Comparison of ENCODE assay signal across 12 cellular contexts in genomic region chr11:46697723-46698122, GRCh38. TPM values are rescaled to one million over a fixed set of nuclear protein-coding genes. Genes with fewer than 3 reads are reported as not detected.
DNase-seq lines count a peak whose midpoint lies in the region.
"Had no signal": no experiment of that assay in that cellular context is flagged by ENCODE, and none has a peak within 500 bp of the region (broad histone marks: within the 10 kb centered on the region; RNA-seq: fewer than 3 reads in every experiment).

No MANE protein-coding gene starts in this region.

- H2BK120ac ChIP-seq in mesenchymal stem cell (ENCODE audit: low read depth, low read length) = no peak overlapping the region

- no peak overlapping the region for H3K23ac ChIP-seq in mesenchymal stem cell (ENCODE audit: low read length in 2 of 2)

- H3K36me3 ChIP-seq in mesenchymal stem cell (ENCODE audit: control insufficient read depth in 1 of 2, insufficient read depth in 2 of 2, low read depth in 1 of 2, low read length in 2 of 2) (peaks cover 31 to 49% of the 10 kb centered on the region in 2 experiments), stomach smooth muscle (ENCODE audit: control insufficient read depth in 2 of 2, insufficient read depth in 2 of 2, low read length in 2 of 2) (peaks cover 26 to 34% of the 10 kb centered on the region in 2 donors)

- H2BK15ac ChIP-seq in mesenchymal stem cell (ENCODE audit: low read depth, poor library complexity, severe bottlenecking) = no peak overlapping the region

- H3K9ac ChIP-seq in mesenchymal stem cell (ENCODE audit: low read length) (peak overlapping the region; percentile 31), stomach smooth muscle (ENCODE audit: low read length in 2 of 2) (peak overlapping the region; percentile 2 to 55)

- no peak overlapping the region for H3K4me3 Mint-ChIP-seq in activated naive CD4-positive, alpha-beta T cell treated with anti-CD3 and anti-CD28 coated beads, Interleukin-2, amount 50 U/mL, for 24 hours
- H3K4me3 Mint-ChIP-seq in activated T-helper 2 cell treated with anti-CD3 and anti-CD28 coated beads, Interferon-gamma antibody, Interleukin-2, Interleukin-4, amounts not matched to agents 10 μg/mL and 5 μg/mL and 100 μg/mL, durations not matched to agents 14 hours and 24 hours and 36 hours (ENCODE audit: low read depth) = no peak overlapping the region

- H3K27me3 ChIP-seq in mesenchymal stem cell (ENCODE audit: control insufficient read depth in 1 of 2, insufficient read depth in 1 of 2, low read length in 2 of 2) (no peaks in the 10 kb centered on the region), stomach smooth muscle (ENCODE audit: control insufficient read depth in 1 of 2, insufficient read depth in 2 of 2, low read length in 2 of 2) (no peaks in the 10 kb centered on the region)

- H3K4me2 ChIP-seq in mesenchymal stem cell (ENCODE audit: low read length, poor library complexity, severe bottlenecking) = no peak overlapping the region

- no peaks in the 10 kb centered on the region for H3K9me3 Mint-ChIP-seq in activated naive CD4-positive, alpha-beta T cell treated with anti-CD3 and anti-CD28 coated beads, Interleukin-2, amount 50 U/mL, for 24 hours
- no peaks in the 10 kb centered on the region for H3K9me3 Mint-ChIP-seq in activated T-helper 2 cell treated with anti-CD3 and anti-CD28 coated beads, Interferon-gamma antibody, Interleukin-2, Interleukin-4, amounts not matched to agents 10 μg/mL and 5 μg/mL and 100 μg/mL, durations not matched to agents 14 hours and 24 hours and 36 hours

- peak overlapping the region; percentile 12 for H4K8ac ChIP-seq in mesenchymal stem cell (ENCODE audit: low read length)

- H2BK5ac ChIP-seq in mesenchymal stem cell (ENCODE audit: low read depth, low read length, poor library complexity, severe bottlenecking) = no peak overlapping the region

- H3K36me3 Mint-ChIP-seq in activated naive CD4-positive, alpha-beta T cell treated with anti-CD3 and anti-CD28 coated beads, Interleukin-2, amount 50 U/mL, for 24 hours = peaks cover 8% of the 10 kb centered on the region
- H3K36me3 Mint-ChIP-seq in activated T-helper 2 cell treated with anti-CD3 and anti-CD28 coated beads, Interferon-gamma antibody, Interleukin-2, Interleukin-4, amounts not matched to agents 10 μg/mL and 5 μg/mL and 100 μg/mL, durations not matched to agents 14 hours and 24 hours and 36 hours (ENCODE audit: low read depth) = peaks cover 39% of the 10 kb centered on the region

- H3K4me1 Mint-ChIP-seq in activated naive CD4-positive, alpha-beta T cell treated with anti-CD3 and anti-CD28 coated beads, Interleukin-2, amount 50 U/mL, for 24 hours = peaks cover 49% of the 10 kb centered on the region
- peaks cover 26% of the 10 kb centered on the region for H3K4me1 Mint-ChIP-seq in activated T-helper 2 cell treated with anti-CD3 and anti-CD28 coated beads, Interferon-gamma antibody, Interleukin-2, Interleukin-4, amounts not matched to agents 10 μg/mL and 5 μg/mL and 100 μg/mL, durations not matched to agents 14 hours and 24 hours and 36 hours (ENCODE audit: low read depth)

- H3K79me1 ChIP-seq in mesenchymal stem cell (replicated peaks; ENCODE audit: low read length, poor library complexity, severe bottlenecking) = peaks cover 11% of the 10 kb centered on the region

- intact Hi-C loops in activated T-helper 2 cell treated with anti-CD3 and anti-CD28 coated beads, Interferon-gamma antibody, Interleukin-2, Interleukin-4, amounts not matched to agents 10 μg/mL and 5 μg/mL and 100 μg/mL, durations not matched to agents 14 hours and 24 hours and 36 hours (cut with micrococcal nuclease) = no loop called here
- intact Hi-C loops in posterior cingulate gyrus (cut with DNase I) = no loop called here

- no peaks in the 10 kb centered on the region for H3K9me3 ChIP-seq in mesenchymal stem cell (ENCODE audit: control insufficient read depth, low read length)
- H3K9me3 ChIP-seq in stomach smooth muscle (ENCODE audit: control insufficient read depth in 2 of 2, low read length in 2 of 2) = no peaks in the 10 kb centered on the region

- no peak overlapping the region for H2AFZ ChIP-seq in mesenchymal stem cell (ENCODE audit: low read depth, low read length)

- H3K27ac ChIP-seq in mesenchymal stem cell (ENCODE audit: low read length, poor library complexity, severe bottlenecking) (peak overlapping the region; percentile 57), stomach smooth muscle (ENCODE audit: low read length) (no peak overlapping the region)

- no peak overlapping the region for H2BK12ac ChIP-seq in mesenchymal stem cell (ENCODE audit: low read length in 2 of 2)

- no peak overlapping the region for H3K18ac ChIP-seq in mesenchymal stem cell (ENCODE audit: low read depth in 1 of 2, low read length in 2 of 2)

- H3K27ac Mint-ChIP-seq in activated naive CD4-positive, alpha-beta T cell treated with anti-CD3 and anti-CD28 coated beads, Interleukin-2, amount 50 U/mL, for 24 hours = peak overlapping the region; percentile 48
- peak overlapping the region; percentile 50 for H3K27ac Mint-ChIP-seq in activated T-helper 2 cell treated with anti-CD3 and anti-CD28 coated beads, Interferon-gamma antibody, Interleukin-2, Interleukin-4, amounts not matched to agents 10 μg/mL and 5 μg/mL and 100 μg/mL, durations not matched to agents 14 hours and 24 hours and 36 hours

- no peak for DNase-seq in activated naive CD4-positive, alpha-beta T cell (lab: John Stamatoyannopoulos, UW)
- no peak for DNase-seq in activated T-helper 2 cell treated with anti-CD3 and anti-CD28 coated beads, Interferon-gamma antibody, Interleukin-2, Interleukin-4, amounts not matched to agents 10 μg/mL and 5 μg/mL and 100 μg/mL, durations not matched to agents 14 hours and 24 hours and 36 hours (ENCODE audit: low spot score)
- DNase-seq in mesenchymal stem cell = no peak
- DNase-seq in AG20443 (ENCODE audit: low spot score) = no peak
- DNase-seq in DMS79 treated with DMSO at 0.1 percent for 48 hours (lab: John Stamatoyannopoulos, UW) = no peak
- DNase-seq in posterior cingulate gyrus = no peak
- DNase-seq: AML-193, Kasumi-1, kidney had no signal

- peak overlapping the region; percentile 21 for H4K91ac ChIP-seq in mesenchymal stem cell (ENCODE audit: low read length)

- H3K4ac ChIP-seq in mesenchymal stem cell (ENCODE audit: low read depth in 1 of 2, low read length in 2 of 2) = peak overlapping the region in 1 of 2 experiments; percentile 42

- H2AK5ac ChIP-seq in mesenchymal stem cell (ENCODE audit: low read length, severe bottlenecking) = peak overlapping the region; percentile 84

- WGBS in mesenchymal stem cell = 81% methylated on average over 2 of the region's 2 CpGs

- no peaks in the 10 kb centered on the region for H3K27me3 Mint-ChIP-seq in activated naive CD4-positive, alpha-beta T cell treated with anti-CD3 and anti-CD28 coated beads, Interleukin-2, amount 50 U/mL, for 24 hours
- no peaks in the 10 kb centered on the region for H3K27me3 Mint-ChIP-seq in activated T-helper 2 cell treated with anti-CD3 and anti-CD28 coated beads, Interferon-gamma antibody, Interleukin-2, Interleukin-4, amounts not matched to agents 10 μg/mL and 5 μg/mL and 100 μg/mL, durations not matched to agents 14 hours and 24 hours and 36 hours (ENCODE audit: low read depth)

- H3K4me3 ChIP-seq in mesenchymal stem cell (ENCODE audit: insufficient read depth in 1 of 2, low read depth in 1 of 2, low read length in 2 of 2) (peak overlapping the region in 1 of 2 experiments; percentile 24), stomach smooth muscle (ENCODE audit: low read length in 2 of 2) (peak overlapping the region in 1 of 2 donors; percentile 49)

- H3K4me1 ChIP-seq in mesenchymal stem cell (ENCODE audit: control insufficient read depth, insufficient read depth, low read depth, low read length) (peaks cover 45% of the 10 kb centered on the region), stomach smooth muscle (ENCODE audit: control insufficient read depth, insufficient read depth, low read length) (peaks cover 49% of the 10 kb centered on the region)

- no peak overlapping the region for H3K14ac ChIP-seq in mesenchymal stem cell (ENCODE audit: low read length in 2 of 2)

RNA-seq across cellular contexts. Expression of gene ARHGAP1, which starts 2.7 kb away (rescaled TPM):
- total RNA-seq in activated T-helper 2 cell treated with anti-CD3 and anti-CD28 coated beads, Interferon-gamma antibody, Interleukin-2, Interleukin-4, amounts not matched to agents 10 μg/mL and 5 μg/mL and 100 μg/mL, durations not matched to agents 14 hours and 24 hours and 36 hours = 58.8 and 66.8 TPM in 2 replicates
- polyA plus RNA-seq in mesenchymal stem cell (2013, experiment 1 of 2) = 92.7 TPM
- 87.5 TPM for polyA plus RNA-seq in mesenchymal stem cell (2013, experiment 2 of 2)

RNA-seq across cellular contexts. Expression of gene ZNF408, which starts 3.1 kb away (rescaled TPM):
- total RNA-seq in activated T-helper 2 cell treated with anti-CD3 and anti-CD28 coated beads, Interferon-gamma antibody, Interleukin-2, Interleukin-4, amounts not matched to agents 10 μg/mL and 5 μg/mL and 100 μg/mL, durations not matched to agents 14 hours and 24 hours and 36 hours = 10.2 and 12.2 TPM in 2 replicates
- polyA plus RNA-seq in mesenchymal stem cell (2013, experiment 1 of 2) = 5.9 TPM
- polyA plus RNA-seq in mesenchymal stem cell (2013, experiment 2 of 2) = 5.5 TPM

RNA-seq across cellular contexts. Expression of gene F2, which starts 21.3 kb away (rescaled TPM):
- total RNA-seq in activated T-helper 2 cell treated with anti-CD3 and anti-CD28 coated beads, Interferon-gamma antibody, Interleukin-2, Interleukin-4, amounts not matched to agents 10 μg/mL and 5 μg/mL and 100 μg/mL, durations not matched to agents 14 hours and 24 hours and 36 hours = 0.11 TPM in 1 of 2 replicates, not detected in the other
- polyA plus RNA-seq in mesenchymal stem cell (2013, experiment 1 of 2) = not detected
- not detected for polyA plus RNA-seq in mesenchymal stem cell (2013, experiment 2 of 2)
- total RNA-seq: H1, kidney had no signal
